ENCODE assay signal across 1 cellular context in genomic region chr3:50734985-50735384, GRCh38.
"Had no signal": no experiment of that assay in that cellular context is flagged by ENCODE, and none has a peak within 500 bp of the region (broad histone marks: within the 10 kb centered on the region; RNA-seq: fewer than 3 reads in every experiment).

No MANE protein-coding gene starts in this region.

- H3K4me3 ChIP-seq: MG63 had no signal

- H3K36me3 ChIP-seq: MG63 had no signal

- H3K9me3 ChIP-seq: MG63 had no signal
